In the genomic region with DNA sequence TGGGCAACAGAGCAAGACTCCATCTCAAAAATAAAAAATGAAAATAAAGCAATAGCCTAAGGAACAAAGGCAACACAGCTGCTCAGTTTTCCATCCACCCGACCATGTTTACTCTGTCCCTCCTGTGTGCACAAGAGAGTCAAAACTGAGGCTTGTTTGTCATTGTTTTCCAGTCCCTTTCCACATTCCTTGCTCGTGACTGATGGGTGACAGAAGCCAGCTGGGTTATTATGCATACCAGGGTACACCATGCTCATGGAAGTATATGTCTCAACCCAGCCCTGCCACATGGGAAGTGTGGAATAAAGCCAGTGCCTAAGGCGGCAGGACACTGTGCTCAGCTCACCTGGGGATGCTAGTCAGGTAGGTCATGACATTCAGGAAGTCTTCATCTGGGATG, we compare ENCODE assay signal across 28 cellular contexts. TPM values are rescaled to one million over a fixed set of nuclear protein-coding genes. Genes with fewer than 3 reads are reported as not detected.
DNase-seq lines count a peak whose midpoint lies in the region; ATAC-seq, FAIRE-seq and TF ChIP-seq lines count a peak whose summit lies in the region.
"Had no signal": no experiment of that assay in that cellular context is flagged by ENCODE, and none has a peak within 500 bp of the region (broad histone marks: within the 10 kb centered on the region; RNA-seq: fewer than 3 reads in every experiment).

No MANE protein-coding gene starts in this region.

- no peaks in the 10 kb centered on the region for H4K20me1 ChIP-seq in HepG2 (ENCODE audit: insufficient read depth, low read length)

- DNase-seq in HepG2 (ENCODE audit: low spot score) = peak; percentile 6
- DNase-seq in right lobe of liver = no peak
- peak; percentile 37 for DNase-seq in NCI-H345 treated with DMSO at 0.1 percent for 48 hours (lab: John Stamatoyannopoulos, UW; ENCODE audit: unreplicated experiment)
- DNase-seq in HT-29 (ENCODE audit: low spot score) = no peak
- no peak for DNase-seq in GF-D8 (lab: John Stamatoyannopoulos, UW)
- no peak for DNase-seq in middle frontal gyrus (ENCODE audit: extremely low spot score, low spot score)
- no peak for DNase-seq in midbrain (lab: John Stamatoyannopoulos, UW)
- DNase-seq: activated CD4-positive, alpha-beta memory T cell treated with anti-CD3 and anti-CD28 coated beads, Interleukin-2, amount 10 ng/mL, durations not matched to agents 7 days and 5 days; activated CD8-positive, alpha-beta memory T cell treated with anti-CD3 and anti-CD28 coated beads, Interleukin-2, amount 50 U/mL, for 48 hours; activated naive CD4-positive, alpha-beta T cell treated with anti-CD3 and anti-CD28 coated beads, Interleukin-2, amount 50 U/mL, for 16 hours; amniotic stem cell; CD8-positive, alpha-beta memory T cell; DND-41; HCEC 1CT; left ventricle myocardium inferior; naive thymus-derived CD8-positive, alpha-beta T cell; NCI-H187; NCI-H524; T-helper 1 cell had no signal

- H3K4me2 ChIP-seq in HepG2 (ENCODE audit: low read depth, low read length) = no peak overlapping the region
- H3K4me2 ChIP-seq: KMS-11 had no signal

- no peaks in the 10 kb centered on the region for H3K79me2 ChIP-seq in HepG2 (ENCODE audit: insufficient read depth, low read length)

- H3K9ac ChIP-seq in HepG2 (ENCODE audit: insufficient read depth, low read depth, low read length) = no peak overlapping the region
- H3K9ac ChIP-seq: KMS-11 had no signal

- peaks cover 2 to 31% of the 10 kb centered on the region in 2 experiments; a peak in 4 of 5 replicates for H3K27me3 ChIP-seq in HepG2 (ENCODE audit: control insufficient read depth in 1 of 2, insufficient read depth in 2 of 2, low read length in 2 of 2)
- H3K27me3 ChIP-seq in right lobe of liver = no peaks in the 10 kb centered on the region

- H3K27me3 Mint-ChIP-seq in dendritic cell treated with granulocyte-macrophage colony-stimulating factor and Interleukin-4, amounts not matched to agents 40 ng/mL and 50 ng/mL, for 4 days = peaks cover 15% of the 10 kb centered on the region
- H3K27me3 Mint-ChIP-seq: activated CD4-positive, alpha-beta memory T cell treated with anti-CD3 and anti-CD28 coated beads, Interleukin-2, amount 10 ng/mL, durations not matched to agents 7 days and 5 days; CD8-positive, alpha-beta memory T cell had no signal

- POLR2A ChIA-PET in HepG2 (lab: Yijun Ruan, JAX) = no interaction called here

- in situ Hi-C loops in HepG2 (cut with HindIII; ENCODE audit: extremely low pct_ligation_motif_present, low pct_unique_long_range_greater_than_20kb) = no loop called here

- H3K4me1 ChIP-seq in HepG2 (ENCODE audit: insufficient read depth, low read length) = no peaks in the 10 kb centered on the region
- no peaks in the 10 kb centered on the region for H3K4me1 ChIP-seq in right lobe of liver
- H3K4me1 ChIP-seq: left ventricle myocardium inferior had no signal

- CTCF ChIA-PET in HepG2 (lab: Yijun Ruan, JAX; ENCODE audit: low intra/inter-chr PET ratio, low total read pairs) = no interaction called here

- FAIRE-seq in HepG2 (lab: Jason Lieb, UNC) = no peak
- FAIRE-seq: endothelial cell of umbilical vein, TTC549 had no signal

- TF ChIP-seq POLR2A in HepG2 (IDR thresholded peaks at IDR 0.05; ENCODE audit: insufficient read depth in 1 of 2, low read depth in 2 of 2, low read length in 2 of 2) (no peak), right lobe of liver (IDR thresholded peaks at IDR 0.05) (no peak)

- BruUV-seq in HepG2 (replicated peaks; lab: Mats Ljungman, UMichigan) = no TSS peak

- peak overlapping the region; percentile 45 for H3K27ac Mint-ChIP-seq in dendritic cell treated with granulocyte-macrophage colony-stimulating factor and Interleukin-4, amounts not matched to agents 40 ng/mL and 50 ng/mL, for 4 days
- H3K27ac Mint-ChIP-seq: activated CD4-positive, alpha-beta memory T cell treated with anti-CD3 and anti-CD28 coated beads, Interleukin-2, amount 10 ng/mL, durations not matched to agents 7 days and 5 days; B cell; naive thymus-derived CD8-positive, alpha-beta T cell; stimulated activated naive CD8-positive, alpha-beta T cell treated with anti-CD3 and anti-CD28 coated beads, Interleukin-15, Interleukin-2, amounts not matched to agents 100 ng/mL and 50 ng/mL, for 24 hours had no signal

- no peak for TF ChIP-seq RAD21 in HepG2 (CRISPR knock-in tag; IDR thresholded peaks at IDR 0.05)

- no peak for ATAC-seq in HepG2
- ATAC-seq in right lobe of liver = no peak
- ATAC-seq: activated CD4-positive, CD25-positive, alpha-beta regulatory T cell treated with anti-CD3 and anti-CD28 coated beads, Interleukin-2, amount 50 U/mL, for 24 hours; naive thymus-derived CD8-positive, alpha-beta T cell had no signal

- H3K36me3 Mint-ChIP-seq in dendritic cell treated with granulocyte-macrophage colony-stimulating factor and Interleukin-4, amounts not matched to agents 40 ng/mL and 50 ng/mL, for 4 days (ENCODE audit: low read depth) = no peaks in the 10 kb centered on the region
- H3K36me3 Mint-ChIP-seq: naive thymus-derived CD8-positive, alpha-beta T cell had no signal

- TF ChIP-seq CTCF in HepG2 (CRISPR knock-in tag; IDR thresholded peaks at IDR 0.05) = no peak
- no peak for TF ChIP-seq CTCF in right lobe of liver (IDR thresholded peaks at IDR 0.05)

- H3K36me3 ChIP-seq in HepG2 (replicated peaks in 1 of 2; ENCODE audit: control insufficient read depth in 1 of 2, insufficient read depth in 2 of 2, low read length in 2 of 2) = no peaks in the 10 kb centered on the region
- H3K36me3 ChIP-seq in right lobe of liver = no peaks in the 10 kb centered on the region
- H3K36me3 ChIP-seq: left ventricle myocardium inferior, thoracic aorta had no signal

- no peaks in the 10 kb centered on the region for H3K9me3 ChIP-seq in HepG2 (ENCODE audit: low read length)
- no peaks in the 10 kb centered on the region for H3K9me3 ChIP-seq in right lobe of liver
- H3K9me3 ChIP-seq: left ventricle myocardium inferior, thoracic aorta had no signal

- H3K27ac ChIP-seq in HepG2 (ENCODE audit: extremely low read length, insufficient read depth, low read length) (no peak overlapping the region), right lobe of liver (no peak overlapping the region)
- H3K27ac ChIP-seq: KMS-11, left ventricle myocardium inferior, thoracic aorta had no signal

- no peak overlapping the region for H3K4me3 Mint-ChIP-seq in dendritic cell treated with granulocyte-macrophage colony-stimulating factor and Interleukin-4, amounts not matched to agents 40 ng/mL and 50 ng/mL, for 4 days
- H3K4me3 Mint-ChIP-seq: activated CD4-positive, alpha-beta memory T cell treated with anti-CD3 and anti-CD28 coated beads, Interleukin-2, amount 10 ng/mL, durations not matched to agents 7 days and 5 days; B cell; CD8-positive, alpha-beta memory T cell; naive thymus-derived CD8-positive, alpha-beta T cell; stimulated activated naive CD8-positive, alpha-beta T cell treated with anti-CD3 and anti-CD28 coated beads, Interleukin-15, Interleukin-2, amounts not matched to agents 100 ng/mL and 50 ng/mL, for 24 hours had no signal

- 28% methylated on average over 3 of the region's 3 CpGs for WGBS in HepG2 (ENCODE audit: low lambda C conversion rate)
- 51% methylated on average over 2 of the region's 3 CpGs for WGBS in right lobe of liver (ENCODE audit: insufficient coverage, low coverage, low lambda C conversion rate, missing lambda C conversion rate)

- no peak overlapping the region for H3K4me3 ChIP-seq in HepG2 (replicated peaks in 1 of 3; ENCODE audit: insufficient read depth in 1 of 3, low read depth in 2 of 3, low read length in 3 of 3)
- no peak overlapping the region for H3K4me3 ChIP-seq in right lobe of liver
- H3K4me3 ChIP-seq: left ventricle myocardium inferior, skin epidermis, thoracic aorta had no signal

- intact Hi-C loops in HepG2 (cut with micrococcal nuclease; ENCODE audit: unreplicated experiment) (no loop called here), right lobe of liver (cut with DNase I) (loop anchor here in 1 of 2 donors (5.0 kb wide), 1 partner anchor 187 kb away; no protein-coding TSS in a partner anchor)
- intact Hi-C loops in dendritic cell treated with granulocyte-macrophage colony-stimulating factor and Interleukin-4, amounts not matched to agents 40 ng/mL and 50 ng/mL, for 4 days (cut with micrococcal nuclease) = loop anchor here (5.0 kb wide), 1 partner anchor 72 kb away; no protein-coding TSS in a partner anchor

- peaks cover 65% of the 10 kb centered on the region for H3K4me1 Mint-ChIP-seq in dendritic cell treated with granulocyte-macrophage colony-stimulating factor and Interleukin-4, amounts not matched to agents 40 ng/mL and 50 ng/mL, for 4 days (ENCODE audit: low read depth)

- TF ChIP-seq EP300 in HepG2 (IDR thresholded peaks at IDR 0.05; ENCODE audit: low read depth in 2 of 2, low read length in 2 of 2) (no peak), HepG2 (CRISPR knock-in tag; IDR thresholded peaks at IDR 0.05; ENCODE audit: borderline replicate concordance) (no peak)

- no peaks in the 10 kb centered on the region for H3K9me3 Mint-ChIP-seq in dendritic cell treated with granulocyte-macrophage colony-stimulating factor and Interleukin-4, amounts not matched to agents 40 ng/mL and 50 ng/mL, for 4 days
- H3K9me3 Mint-ChIP-seq: activated CD4-positive, alpha-beta memory T cell treated with anti-CD3 and anti-CD28 coated beads, Interleukin-2, amount 10 ng/mL, durations not matched to agents 7 days and 5 days; CD8-positive, alpha-beta memory T cell; naive thymus-derived CD8-positive, alpha-beta T cell; stimulated activated naive CD8-positive, alpha-beta T cell treated with anti-CD3 and anti-CD28 coated beads, Interleukin-15, Interleukin-2, amounts not matched to agents 100 ng/mL and 50 ng/mL, for 24 hours had no signal

- no peak overlapping the region for H2AFZ ChIP-seq in HepG2 (ENCODE audit: low read length)

RNA-seq across cellular contexts. Expression of gene MCF2L2, which starts 49.5 kb away (rescaled TPM):
- not detected in 2 replicates for total RNA-seq in HepG2 (2016; rRNA removed; fragmentation: Illumina TruSeq; extraction: Trizol)
- not detected in 2 replicates for total RNA-seq in HepG2 (2016; cell fraction: cytosol; rRNA removed; fragmentation: Illumina TruSeq; extraction: Trizol; ENCODE audit: low read depth)
- total RNA-seq in HepG2 (2016; cell fraction: insoluble cytoplasmic fraction; rRNA removed; fragmentation: Illumina TruSeq; extraction: Trizol) = not detected in 2 replicates
- total RNA-seq in HepG2 (2016; cell fraction: membrane; rRNA removed; fragmentation: Illumina TruSeq; extraction: Trizol) = not detected in 2 replicates
- total RNA-seq in HepG2 (2016; cell fraction: nucleus; rRNA removed; fragmentation: Illumina TruSeq; extraction: Trizol) = 0.09 TPM in 1 of 2 replicates, not detected in the other
- not detected in 2 replicates for polyA plus RNA-seq in HepG2 (2011; rRNA removed)
- not detected in 2 replicates for polyA plus RNA-seq in HepG2 (2011; cell fraction: cytosol; rRNA removed)
- 0.03 TPM in 1 of 2 replicates, not detected in the other for polyA plus RNA-seq in HepG2 (2011; cell fraction: nucleus; rRNA removed)
- polyA plus RNA-seq in HepG2 (2012) = not detected in 2 replicates
- polyA plus RNA-seq in HepG2 (2016; cell fraction: cytosol; fragmentation: Illumina TruSeq; extraction: Trizol; ENCODE audit: low read depth) = not detected in 2 replicates
- polyA plus RNA-seq in HepG2 (2016; cell fraction: insoluble cytoplasmic fraction; fragmentation: Illumina TruSeq; extraction: Trizol; ENCODE audit: low read depth) = not detected in 2 replicates
- not detected in 2 replicates for polyA plus RNA-seq in HepG2 (2016; cell fraction: membrane; fragmentation: Illumina TruSeq; extraction: Trizol; ENCODE audit: low read depth)
- polyA plus RNA-seq in HepG2 (2016; cell fraction: nucleus; fragmentation: Illumina TruSeq; extraction: Trizol; ENCODE audit: insufficient read depth, low read depth) = not detected in 2 replicates
- 0.02 and 0.23 TPM in 2 replicates for polyA minus RNA-seq in HepG2 (2011; rRNA and poly(A)+ RNA removed; ENCODE audit: low replicate concordance)
- not detected in 2 replicates for polyA minus RNA-seq in HepG2 (2011; cell fraction: cytosol; rRNA and poly(A)+ RNA removed)
- polyA minus RNA-seq in HepG2 (2011; cell fraction: nucleus; rRNA and poly(A)+ RNA removed) = 0.37 TPM in 1 of 2 replicates, not detected in the other
- under 1 TPM in 5 of 6 experiments, not detected in 1; 0.07 to 0.19 (median 0.17) TPM for total RNA-seq in right lobe of liver
- 0.05 TPM in 1 of 2 replicates, not detected in the other for total RNA-seq in HT-29 (2014; rRNA removed; shearing (Covaris generic))

Comparison
In these comparisons a context has a peak if more than half of its experiments do, and no peak if none do; other contexts are left out.
1. DNase-seq: peak in HepG2 (single experiment) and NCI-H345 treated with DMSO at 0.1 percent for 48 hours (single experiment); none in right lobe of liver (0 of 3), HT-29 (single experiment), GF-D8 (single experiment), middle frontal gyrus (single experiment) and midbrain (single experiment).